In genomic region chr15:41492597-41493204, GRCh38 we compare ENCODE assay signal across 8 cellular contexts. TPM values are rescaled to one million over a fixed set of nuclear protein-coding genes. Genes with fewer than 3 reads are reported as not detected.
DNase-seq lines count a peak whose midpoint lies in the region; TF ChIP-seq lines count a peak whose summit lies in the region.

No MANE protein-coding gene starts in this region.

- intact Hi-C loops in CD14-positive monocyte (cut with micrococcal nuclease) = no loop called here

- H3K27me3 ChIP-seq in KMS-11 (ENCODE audit: insufficient read depth, low read depth) = no peaks in the 10 kb centered on the region

- H3K27ac ChIP-seq in KMS-11 = peak overlapping the region; percentile 72

- peaks cover 49 to 77% (median 68%) of the 10 kb centered on the region in 3 donors for H3K27me3 Mint-ChIP-seq in CD14-positive monocyte (ENCODE audit: low read depth in 3 of 3)
- peaks cover 24% of the 10 kb centered on the region for H3K27me3 Mint-ChIP-seq in chondrocyte (ENCODE audit: low read depth)
- peaks cover 60% of the 10 kb centered on the region for H3K27me3 Mint-ChIP-seq in nephron progenitor cell (ENCODE audit: low read depth, poor library complexity)

- H3K4me1 Mint-ChIP-seq in CD14-positive monocyte (peaks cover 20% of the 10 kb centered on the region), chondrocyte (ENCODE audit: low read depth) (peaks cover 19% of the 10 kb centered on the region), nephron progenitor cell (peaks cover 26% of the 10 kb centered on the region)

- H3K4me1 ChIP-seq in KMS-11 (ENCODE audit: low read depth, poor library complexity, severe bottlenecking) = peaks cover 24% of the 10 kb centered on the region

- H3K4me3 Mint-ChIP-seq in CD14-positive monocyte = peak overlapping the region; percentile 86 to 92
- H3K4me3 Mint-ChIP-seq in chondrocyte (ENCODE audit: unreplicated experiment) = peak overlapping the region; percentile 73
- peak overlapping the region; percentile 79 for H3K4me3 Mint-ChIP-seq in nephron progenitor cell

- H3K9ac ChIP-seq in KMS-11 = peak overlapping the region; percentile 65; the same call in 1 of the 2 replicates

- no peaks in the 10 kb centered on the region for H4K20me1 ChIP-seq in KMS-11 (ENCODE audit: insufficient read depth)

- H3K9me3 Mint-ChIP-seq in CD14-positive monocyte (peaks cover 0 to 22% (median 4%) of the 10 kb centered on the region in 7 donors), chondrocyte (ENCODE audit: low read depth) (peaks cover 3% of the 10 kb centered on the region), nephron progenitor cell (no peaks in the 10 kb centered on the region)

- H3K36me3 Mint-ChIP-seq in CD14-positive monocyte (peaks cover 4 to 7% of the 10 kb centered on the region in 2 donors), chondrocyte (ENCODE audit: low read depth) (peaks cover 1% of the 10 kb centered on the region), nephron progenitor cell (ENCODE audit: low read depth) (no peaks in the 10 kb centered on the region)

- TF ChIP-seq CTCF in CD14-positive monocyte (IDR thresholded peaks at IDR 0.05) (no peak), KMS-11 (conservative IDR thresholded peaks at IDR 0.05; ENCODE audit: low read depth, low read length) (no peak), chondrocyte (IDR thresholded peaks at IDR 0.05) (no peak), nephron progenitor cell (IDR thresholded peaks at IDR 0.05) (no peak)

- H3K4me3 ChIP-seq in KMS-11 (IDR thresholded peaks at IDR 0.05; ENCODE audit: insufficient read depth, low read depth, low read length) = no peak overlapping the region

- peak overlapping the region; percentile 74 for H2AFZ ChIP-seq in KMS-11 (ENCODE audit: low read depth)

- H3K27ac Mint-ChIP-seq in CD14-positive monocyte = no peak overlapping the region
- H3K27ac Mint-ChIP-seq in chondrocyte (ENCODE audit: unreplicated experiment) = no peak overlapping the region
- H3K27ac Mint-ChIP-seq in nephron progenitor cell = no peak overlapping the region

- H3K4me2 ChIP-seq in KMS-11 = peak overlapping the region; percentile 56

- no peaks in the 10 kb centered on the region for H3K79me2 ChIP-seq in KMS-11 (ENCODE audit: insufficient read depth, low read depth)

- H3K36me3 ChIP-seq in KMS-11 (ENCODE audit: insufficient read depth) = no peaks in the 10 kb centered on the region

- DNase-seq in CD14-positive monocyte (ENCODE audit: low spot score) = no peak
- no peak for DNase-seq in chondrocyte (ENCODE audit: low spot score)
- DNase-seq in nephron progenitor cell = no peak
- no peak for DNase-seq in NCI-H2171 treated with DMSO at 0.1 percent for 48 hours (lab: John Stamatoyannopoulos, UW)
- no peak for DNase-seq in NCI-H1048 (lab: John Stamatoyannopoulos, UW)
- DNase-seq in NCI-H2029 (lab: John Stamatoyannopoulos, UW) = no peak
- DNase-seq in activated CD4-positive, alpha-beta T cell treated with anti-CD3 and anti-CD28 coated beads, Interleukin-2, amount 50 U/mL, for 48 hours = no peak

RNA-seq across cellular contexts. Expression of gene ITPKA, which starts 1.0 kb away (rescaled TPM):
- not detected for polyA plus RNA-seq in CD14-positive monocyte
- 0.32 to 0.36 TPM in 2 of 3 replicates, not detected in the other for total RNA-seq in chondrocyte

RNA-seq across cellular contexts. Expression of gene LTK, which starts 20.9 kb away (rescaled TPM):
- not detected for polyA plus RNA-seq in CD14-positive monocyte
- 0.73 to 1.4 TPM (median 1.0 TPM) in 3 replicates for total RNA-seq in chondrocyte

RNA-seq across cellular contexts. Expression of gene RPAP1, which starts 51.4 kb away (rescaled TPM):
- 1 to 10 TPM; 2.7 to 2.9 TPM for polyA plus RNA-seq in CD14-positive monocyte
- 25.5 to 38.1 TPM (median 29.9 TPM) in 3 replicates for total RNA-seq in chondrocyte
